8 cellular contexts compared by ENCODE assay signal in the genomic region with DNA sequence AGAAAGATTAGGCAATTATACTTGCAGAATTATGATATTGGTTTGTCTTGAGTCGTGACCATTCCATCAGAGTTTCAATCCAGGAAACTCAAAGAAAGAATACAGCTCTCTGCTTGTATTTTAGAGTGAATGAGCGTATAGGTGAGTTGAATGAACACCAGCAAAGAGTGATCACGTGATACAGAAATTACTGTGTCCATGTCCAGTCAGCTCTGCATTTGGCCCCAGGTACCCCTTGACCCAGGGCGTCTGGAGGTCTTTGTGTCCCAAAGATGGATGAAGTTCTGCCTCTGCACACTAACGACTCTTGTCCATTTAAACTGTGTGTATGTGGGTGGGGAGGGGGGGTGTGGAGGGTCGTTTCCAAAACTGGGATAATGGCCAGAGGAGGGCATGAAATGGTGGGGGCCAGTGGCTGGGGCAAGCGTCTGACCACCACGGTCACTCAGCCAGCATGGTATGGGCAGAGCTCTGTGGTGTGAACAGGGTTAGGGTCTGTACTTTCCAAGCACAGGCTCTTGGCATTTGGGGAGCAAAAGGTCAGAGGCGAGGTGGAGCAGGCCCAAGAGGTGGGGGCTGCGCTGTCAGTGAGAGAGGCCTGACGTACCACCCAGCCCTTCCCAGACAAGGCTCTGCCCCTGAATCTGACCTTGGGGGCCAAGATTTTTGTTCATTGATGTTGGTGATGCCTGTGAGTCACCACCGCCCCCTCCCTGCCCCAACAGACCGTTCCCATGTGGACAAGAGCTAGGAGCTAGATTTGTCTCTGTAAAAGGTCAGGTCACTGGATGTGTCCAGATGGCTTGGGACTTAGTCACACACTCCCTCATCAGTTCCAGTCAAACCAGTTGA. TPM values are rescaled to one million over a fixed set of nuclear protein-coding genes. Genes with fewer than 3 reads are reported as not detected.
DNase-seq lines count a peak whose midpoint lies in the region; TF ChIP-seq lines count a peak whose summit lies in the region.

No MANE protein-coding gene starts in this region.

- H3K9me3 ChIP-seq in H9 (ENCODE audit: control insufficient read depth, low read depth, low read length) (no peaks in the 10 kb centered on the region), spleen (no peaks in the 10 kb centered on the region), Karpas-422 (ENCODE audit: low read length) (no peaks in the 10 kb centered on the region)

- no peak overlapping the region for H3K14ac ChIP-seq in H9 (ENCODE audit: insufficient read depth, low read length)

- no peak overlapping the region for H3K4ac ChIP-seq in H9 (ENCODE audit: low read depth, low read length)

- TF ChIP-seq POLR2A in spleen (IDR thresholded peaks at IDR 0.05): no peak

- H3T11ph ChIP-seq in H9 (ENCODE audit: low read length): no peak overlapping the region

- no peak overlapping the region for H4K91ac ChIP-seq in H9 (ENCODE audit: insufficient read length, low read depth, low read length)

- no peaks in the 10 kb centered on the region; a peak in 1 of 5 replicates for H3K9me3 Mint-ChIP-seq in H9
- no peaks in the 10 kb centered on the region for H3K9me3 Mint-ChIP-seq in activated T-helper 1 cell treated with anti-CD3 and anti-CD28 coated beads, Interleukin-12 subunit alpha, Interleukin-12 subunit beta, Interleukin-2, Interleukin-4 antibody, amounts not matched to agents 30 ng/mL and 10 ng/mL and 1 ng/mL, durations not matched to agents 14 hours and 24 hours and 36 hours
- H3K9me3 Mint-ChIP-seq in activated T-cell treated with anti-CD3 and anti-CD28 coated beads, Interleukin-2, amount 50 U/mL, for 24 hours: no peaks in the 10 kb centered on the region

- H2AFZ ChIP-seq in H9 (ENCODE audit: low read length): no peak overlapping the region
- H2AFZ ChIP-seq in Karpas-422 (ENCODE audit: low read length): no peak overlapping the region

- H3K9ac ChIP-seq in H9 (ENCODE audit: extremely low read depth, insufficient read length, low read length): no peak overlapping the region
- no peak overlapping the region for H3K9ac ChIP-seq in Karpas-422 (ENCODE audit: low read length)

- intact Hi-C loops in activated T-helper 1 cell treated with anti-CD3 and anti-CD28 coated beads, Interleukin-12 subunit alpha, Interleukin-12 subunit beta, Interleukin-2, Interleukin-4 antibody, amounts not matched to agents 30 ng/mL and 10 ng/mL and 1 ng/mL, durations not matched to agents 14 hours and 24 hours and 36 hours (cut with micrococcal nuclease): loop anchor here (5.0 to 10.0 kb wide), 2 partner anchors 84 to 246 kb away; no protein-coding TSS in a partner anchor
- intact Hi-C loops in spleen (cut with DNase I; ENCODE audit: low total_unique reads): loop anchor here (5.0 kb wide), 1 partner anchor 159 kb away; no protein-coding TSS in a partner anchor

- H2AK5ac ChIP-seq in H9 (ENCODE audit: insufficient read length, low read length): no peak overlapping the region

- H2BK120ac ChIP-seq in H9 (ENCODE audit: low read depth, low read length, poor library complexity, severe bottlenecking): no peak overlapping the region

- no peaks in the 10 kb centered on the region for H3K36me3 ChIP-seq in spleen
- H3K36me3 ChIP-seq in Karpas-422 (ENCODE audit: insufficient read depth, low read length): no peaks in the 10 kb centered on the region

- TF ChIP-seq CTCF in H9 (conservative IDR thresholded peaks at IDR 0.05) (no peak), spleen (IDR thresholded peaks at IDR 0.05 in 8 of 11, conservative IDR thresholded peaks at IDR 0.05 in 3 of 11) (no peak)

- H3K79me2 ChIP-seq in H9 (ENCODE audit: insufficient read depth, low read length) (no peaks in the 10 kb centered on the region), Karpas-422 (ENCODE audit: low read length) (no peaks in the 10 kb centered on the region)

- peaks cover 47% of the 10 kb centered on the region for H3K27me3 Mint-ChIP-seq in H9 (ENCODE audit: low read depth)
- H3K27me3 Mint-ChIP-seq in activated T-helper 1 cell treated with anti-CD3 and anti-CD28 coated beads, Interleukin-12 subunit alpha, Interleukin-12 subunit beta, Interleukin-2, Interleukin-4 antibody, amounts not matched to agents 30 ng/mL and 10 ng/mL and 1 ng/mL, durations not matched to agents 14 hours and 24 hours and 36 hours (ENCODE audit: insufficient read depth): peaks cover 23% of the 10 kb centered on the region
- peaks cover 37% of the 10 kb centered on the region for H3K27me3 Mint-ChIP-seq in activated T-cell treated with anti-CD3 and anti-CD28 coated beads, Interleukin-2, amount 50 U/mL, for 24 hours

- no peak overlapping the region for H3K23ac ChIP-seq in H9 (ENCODE audit: insufficient read length, low read depth, low read length)

- peaks cover 3 to 4% of the 10 kb centered on the region in 2 experiments; a peak in 2 of 4 replicates for H3K4me1 Mint-ChIP-seq in H9
- no peaks in the 10 kb centered on the region for H3K4me1 Mint-ChIP-seq in activated T-helper 1 cell treated with anti-CD3 and anti-CD28 coated beads, Interleukin-12 subunit alpha, Interleukin-12 subunit beta, Interleukin-2, Interleukin-4 antibody, amounts not matched to agents 30 ng/mL and 10 ng/mL and 1 ng/mL, durations not matched to agents 14 hours and 24 hours and 36 hours (ENCODE audit: low read depth)
- peaks cover 1% of the 10 kb centered on the region for H3K4me1 Mint-ChIP-seq in activated T-cell treated with anti-CD3 and anti-CD28 coated beads, Interleukin-2, amount 50 U/mL, for 24 hours (ENCODE audit: low read depth)

- H3K4me1 ChIP-seq in H9 (ENCODE audit: insufficient read depth, low read length) (no peaks in the 10 kb centered on the region), spleen (peaks cover 0 to 42% (median 26%) of the 10 kb centered on the region in 6 donors), Karpas-422 (ENCODE audit: low read length) (no peaks in the 10 kb centered on the region)

- H4K5ac ChIP-seq in H9 (ENCODE audit: insufficient read length, low read depth, low read length): no peak overlapping the region

- H4K8ac ChIP-seq in H9 (replicated peaks; ENCODE audit: insufficient read length, low read depth, low read length): no peak overlapping the region

- no peak overlapping the region for H3K18ac ChIP-seq in H9 (ENCODE audit: insufficient read length, low read depth, low read length)

- no peak overlapping the region for H2BK12ac ChIP-seq in H9 (ENCODE audit: insufficient read length, low read depth, low read length)

- DNase-seq in H9 (no peak), islet precursor cell (peak; percentile 95), spleen (no peak), NCI-H2196 (lab: John Stamatoyannopoulos, UW; ENCODE audit: unreplicated experiment) (no peak), Karpas-422 (no peak)
- DNase-seq in activated T-helper 1 cell treated with anti-CD3 and anti-CD28 coated beads, Interleukin-12 subunit alpha, Interleukin-12 subunit beta, Interleukin-2, Interleukin-4 antibody, amounts not matched to agents 30 ng/mL and 10 ng/mL and 1 ng/mL, durations not matched to agents 14 hours and 24 hours and 36 hours (ENCODE audit: low spot score): no peak
- DNase-seq in stimulated activated CD4-positive, alpha-beta T cell treated with anti-CD3 and anti-CD28 coated beads, Interleukin-1b, Interleukin-23, amount 100 ng/mL, for 48 hours: no peak
- no peak for DNase-seq in activated T-cell treated with anti-CD3 and anti-CD28 coated beads, Interleukin-2, amount 50 U/mL, for 24 hours

- H3K27me3 ChIP-seq in H9 (ENCODE audit: insufficient read depth, low read length) (no peaks in the 10 kb centered on the region; the same call in 1 of the 2 replicates), spleen (replicated peaks in 1 of 7) (peaks cover 0 to 28% (median 5%) of the 10 kb centered on the region in 7 donors), Karpas-422 (ENCODE audit: low read length) (no peaks in the 10 kb centered on the region)

- no peak overlapping the region for H2BK5ac ChIP-seq in H9 (ENCODE audit: insufficient read length, low read length)

- H4K20me1 ChIP-seq in H9 (ENCODE audit: control insufficient read depth, insufficient read depth, insufficient read length) (no peaks in the 10 kb centered on the region), Karpas-422 (ENCODE audit: insufficient read depth, low read depth, low read length) (no peaks in the 10 kb centered on the region)

- no peak overlapping the region for H2BK15ac ChIP-seq in H9 (ENCODE audit: low read depth, low read length)

- WGBS in H9 (ENCODE audit: extremely low coverage, insufficient read length, low lambda C conversion rate): no CpG with 5 or more reads among the region's 13 CpGs
- 71 to 82% (median 74%) methylated on average over 13 of the region's 13 CpGs for WGBS in spleen, 5 donors

- H3K79me1 ChIP-seq in H9 (ENCODE audit: insufficient read depth, low read depth, low read length, poor library complexity, severe bottlenecking): no peaks in the 10 kb centered on the region

- H3K9me2 ChIP-seq in Karpas-422 (replicated peaks; ENCODE audit: insufficient read depth, low read length): no peaks in the 10 kb centered on the region

- no peaks in the 10 kb centered on the region for H3K23me2 ChIP-seq in H9 (ENCODE audit: insufficient read length, low read depth, low read length, poor library complexity, severe bottlenecking)

- H3K27ac Mint-ChIP-seq in H9: no peak overlapping the region
- no peak overlapping the region for H3K27ac Mint-ChIP-seq in activated T-helper 1 cell treated with anti-CD3 and anti-CD28 coated beads, Interleukin-12 subunit alpha, Interleukin-12 subunit beta, Interleukin-2, Interleukin-4 antibody, amounts not matched to agents 30 ng/mL and 10 ng/mL and 1 ng/mL, durations not matched to agents 14 hours and 24 hours and 36 hours
- H3K27ac Mint-ChIP-seq in activated T-cell treated with anti-CD3 and anti-CD28 coated beads, Interleukin-2, amount 50 U/mL, for 24 hours: no peak overlapping the region

- H3K4me3 ChIP-seq in spleen (peak overlapping the region; percentile 62 to 83 (median 70)), Karpas-422 (ENCODE audit: low read length) (no peak overlapping the region)

- H3K27ac ChIP-seq in H9 (ENCODE audit: insufficient read length, low read depth, low read length): no peak overlapping the region
- peak overlapping the region in 2 of 8 donors; percentile 84 to 85 for H3K27ac ChIP-seq in spleen
- no peak overlapping the region for H3K27ac ChIP-seq in Karpas-422 (ENCODE audit: low read length)

- no peak overlapping the region for H3K56ac ChIP-seq in H9 (ENCODE audit: insufficient read length, low read depth, low read length)

- H3K4me2 ChIP-seq in H9 (ENCODE audit: insufficient read depth, insufficient read length, low read length) (no peak overlapping the region), Karpas-422 (ENCODE audit: low read depth, low read length, poor library complexity, severe bottlenecking) (no peak overlapping the region)

- H2BK20ac ChIP-seq in H9 (ENCODE audit: low read depth, low read length, poor library complexity, severe bottlenecking): no peak overlapping the region

- H3K4me3 Mint-ChIP-seq in H9: peak overlapping the region; percentile 40 to 64; a peak in 4 of 5 replicates
- peak overlapping the region; percentile 66 for H3K4me3 Mint-ChIP-seq in activated T-helper 1 cell treated with anti-CD3 and anti-CD28 coated beads, Interleukin-12 subunit alpha, Interleukin-12 subunit beta, Interleukin-2, Interleukin-4 antibody, amounts not matched to agents 30 ng/mL and 10 ng/mL and 1 ng/mL, durations not matched to agents 14 hours and 24 hours and 36 hours
- H3K4me3 Mint-ChIP-seq in activated T-cell treated with anti-CD3 and anti-CD28 coated beads, Interleukin-2, amount 50 U/mL, for 24 hours: no peak overlapping the region

- no peaks in the 10 kb centered on the region for H3K36me3 Mint-ChIP-seq in H9 (ENCODE audit: insufficient read depth in 1 of 3, low read depth in 3 of 3)
- H3K36me3 Mint-ChIP-seq in activated T-helper 1 cell treated with anti-CD3 and anti-CD28 coated beads, Interleukin-12 subunit alpha, Interleukin-12 subunit beta, Interleukin-2, Interleukin-4 antibody, amounts not matched to agents 30 ng/mL and 10 ng/mL and 1 ng/mL, durations not matched to agents 14 hours and 24 hours and 36 hours (ENCODE audit: low read depth): no peaks in the 10 kb centered on the region
- no peaks in the 10 kb centered on the region for H3K36me3 Mint-ChIP-seq in activated T-cell treated with anti-CD3 and anti-CD28 coated beads, Interleukin-2, amount 50 U/mL, for 24 hours (ENCODE audit: low read depth)

RNA-seq across cellular contexts. Expression of a gene that starts 1.4 kb away (rescaled TPM):
- 0.70 and 0.77 TPM in 2 replicates for total RNA-seq in H9 (2021)
- total RNA-seq in activated T-helper 1 cell treated with anti-CD3 and anti-CD28 coated beads, Interleukin-12 subunit alpha, Interleukin-12 subunit beta, Interleukin-2, Interleukin-4 antibody, amounts not matched to agents 30 ng/mL and 10 ng/mL and 1 ng/mL, durations not matched to agents 14 hours and 24 hours and 36 hours: 40.8 and 41.8 TPM in 2 replicates
- total RNA-seq in spleen: 100 to 1,000 TPM in 2 of 7 donors, 10 to 100 TPM in 5; 63.7 to 133 (median 82.9) TPM
- 10 to 100 TPM in 1 of 3 donors, 1 to 10 TPM in 2; 6.2 to 10.9 (median 8.4) TPM for polyA plus RNA-seq in spleen
- total RNA-seq in Karpas-422 (2014; rRNA removed; shearing (Covaris generic); ENCODE audit: low replicate concordance): 20.4 and 27.9 TPM in 2 replicates

RNA-seq across cellular contexts. Expression of a gene that starts 15.6 kb away (rescaled TPM):
- total RNA-seq in H9 (2021) (not detected in 2 replicates), spleen (under 1 TPM in 1 of 7 donors, not detected in 6; 0.43 TPM)
- not detected in 2 replicates for total RNA-seq in activated T-helper 1 cell treated with anti-CD3 and anti-CD28 coated beads, Interleukin-12 subunit alpha, Interleukin-12 subunit beta, Interleukin-2, Interleukin-4 antibody, amounts not matched to agents 30 ng/mL and 10 ng/mL and 1 ng/mL, durations not matched to agents 14 hours and 24 hours and 36 hours
- under 1 TPM in 1 of 3 donors, not detected in 2; 0.22 TPM for polyA plus RNA-seq in spleen
- total RNA-seq in Karpas-422 (2014; rRNA removed; shearing (Covaris generic); ENCODE audit: low replicate concordance): not detected in 2 replicates

Comparison
In these comparisons a context has a peak if more than half of its experiments do, and no peak if none do; other contexts are left out.
1. RNA of a gene that starts 1.4 kb away (total RNA-seq): 63.7 to 133 TPM in spleen, 40.8 to 41.8 TPM in activated T-helper 1 cell treated with anti-CD3 and anti-CD28 coated beads, Interleukin-12 subunit alpha, Interleukin-12 subunit beta, Interleukin-2, Interleukin-4 antibody, amounts not matched to agents 30 ng/mL and 10 ng/mL and 1 ng/mL, durations not matched to agents 14 hours and 24 hours and 36 hours and 20.4 to 27.9 TPM in Karpas-422; 0.70 to 0.77 TPM in H9; every median in the first group is over 10 times any median in the second.